ENCODE assay signal across 9 cellular contexts in the genomic region with DNA sequence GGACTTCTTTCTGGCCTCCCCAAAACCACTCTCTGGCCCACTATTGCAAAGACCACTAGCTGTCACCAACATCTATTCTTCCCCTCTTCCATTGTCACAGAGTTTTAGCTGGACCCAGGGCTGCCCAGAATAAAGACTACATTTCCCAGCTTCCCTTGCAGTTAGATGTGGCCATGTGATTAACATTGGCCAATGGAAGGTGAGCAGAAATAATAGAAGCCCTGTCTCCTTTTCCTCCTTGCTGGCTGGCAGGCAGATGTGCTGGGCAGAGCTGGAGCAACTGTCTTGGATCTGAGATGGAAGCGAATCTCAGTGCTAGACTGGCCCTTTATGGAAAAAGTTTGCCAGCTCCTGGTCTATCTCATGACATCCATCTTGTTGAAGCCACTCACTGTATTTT.
DNase-seq lines count a peak whose midpoint lies in the region; ATAC-seq and TF ChIP-seq lines count a peak whose summit lies in the region.
"Had no signal": no experiment of that assay in that cellular context is flagged by ENCODE, and none has a peak within 500 bp of the region (broad histone marks: within the 10 kb centered on the region; RNA-seq: fewer than 3 reads in every experiment).

No MANE protein-coding gene starts in this region.

- H3K4me1 ChIP-seq in heart left ventricle: peaks cover 0 to 34% (median 20%) of the 10 kb centered on the region in 12 donors
- H3K4me1 ChIP-seq in gastrocnemius medialis: peaks cover 36 to 73% of the 10 kb centered on the region in 2 donors

- H3K4me3 ChIP-seq in heart left ventricle (no peak overlapping the region), epithelial cell of esophagus (ENCODE audit: low read length) (no peak overlapping the region), gastrocnemius medialis (no peak overlapping the region)

- TF ChIP-seq CTCF in heart left ventricle (IDR thresholded peaks at IDR 0.05) (no peak), epithelial cell of esophagus (IDR thresholded peaks at IDR 0.05; ENCODE audit: insufficient read depth, low read depth, low read length, missing control alignments) (no peak), gastrocnemius medialis (IDR thresholded peaks at IDR 0.05 in 4 of 5, conservative IDR thresholded peaks at IDR 0.05 in 1 of 5) (no peak)

- H3K36me3 ChIP-seq in heart left ventricle (no peaks in the 10 kb centered on the region), gastrocnemius medialis (no peaks in the 10 kb centered on the region)

- H3K9me3 ChIP-seq in heart left ventricle (no peaks in the 10 kb centered on the region), gastrocnemius medialis (no peaks in the 10 kb centered on the region)

- TF ChIP-seq POLR2A in heart left ventricle (IDR thresholded peaks at IDR 0.05) (no peak), gastrocnemius medialis (IDR thresholded peaks at IDR 0.05) (no peak)

- H3K27ac ChIP-seq in heart left ventricle (peak overlapping the region in 1 of 12 donors; percentile 79), gastrocnemius medialis (peak overlapping the region; percentile 0 to 83 (median 53))

- in situ Hi-C loops in gastrocnemius medialis (cut with MboI; ENCODE audit: low sequenced_read_pairs in 4 of 4): no loop called here

- no peaks in the 10 kb centered on the region for H3K27me3 ChIP-seq in heart left ventricle
- no peaks in the 10 kb centered on the region for H3K27me3 ChIP-seq in gastrocnemius medialis

- intact Hi-C loops in heart left ventricle (cut with DNase I) (loop anchor here in 7 of 10 donors (2.0 to 10.0 kb wide), 5 partner anchors 42 to 99 kb away; a partner anchor contains a TSS), Right ventricle myocardium inferior (cut with DNase I) (no loop called here), gastrocnemius medialis (cut with DNase I; ENCODE audit: low total_unique reads) (loop anchor here (1.0 to 2.0 kb wide), 2 partner anchors 53 to 97 kb away; a partner anchor contains a TSS)

- DNase-seq in heart left ventricle: no peak
- DNase-seq in Right ventricle myocardium inferior (ENCODE audit: missing footprints): no peak
- DNase-seq in NCI-H526 treated with DMSO at 0.1 percent for 48 hours (lab: John Stamatoyannopoulos, UW): peak; percentile 29
- peak; percentile 30 for DNase-seq in epithelial cell of esophagus (ENCODE audit: low read depth)
- peak in 1 of 2 donors; percentile 47 for DNase-seq in gastrocnemius medialis
- DNase-seq in NCI-H2081 treated with DMSO at 0.1 percent for 48 hours (lab: John Stamatoyannopoulos, UW): no peak
- DNase-seq: naive B cell had no signal

- ATAC-seq in heart left ventricle: peak in 3 of 4 donors; percentile 49 to 61 (median 58)
- no peak for ATAC-seq in Right ventricle myocardium inferior
- ATAC-seq in gastrocnemius medialis: peak; percentile 67 to 85
- ATAC-seq in GM21786 (IDR thresholded peaks at IDR 0.05; ENCODE audit: unreplicated experiment): no peak
- no peak for ATAC-seq in GM21360 (IDR thresholded peaks at IDR 0.05; ENCODE audit: unreplicated experiment)

- WGBS in heart left ventricle, 4 donors: 67 to 79% (median 73%) methylated on average over 1 of the region's 1 CpG

Comparison
In these comparisons a context has a peak if more than half of its experiments do, and no peak if none do; other contexts are left out.
1. ATAC-seq: peak in heart left ventricle (3 of 4) and gastrocnemius medialis (2 of 2); none in Right ventricle myocardium inferior (single experiment), GM21786 (single experiment) and GM21360 (single experiment).
2. DNase-seq: peak in NCI-H526 treated with DMSO at 0.1 percent for 48 hours (single experiment) and epithelial cell of esophagus (single experiment); none in heart left ventricle (0 of 5), Right ventricle myocardium inferior (single experiment) and NCI-H2081 treated with DMSO at 0.1 percent for 48 hours (single experiment).